In genomic region chr16:20468954-20469353, GRCh38 we compare ENCODE assay signal across 16 cellular contexts. TPM values are rescaled to one million over a fixed set of nuclear protein-coding genes. Genes with fewer than 3 reads are reported as not detected.
DNase-seq lines count a peak whose midpoint lies in the region; ATAC-seq, FAIRE-seq and TF ChIP-seq lines count a peak whose summit lies in the region.
"Not testable (repeated sequence)": the region's sequence is repeated elsewhere in the genome, so short reads cannot be mapped to it uniquely, and the experiment has no call there.
"Had no signal": no experiment of that assay in that cellular context is flagged by ENCODE, and none has a peak within 500 bp of the region (broad histone marks: within the 10 kb centered on the region; RNA-seq: fewer than 3 reads in every experiment).

No MANE protein-coding gene starts in this region.

- H3K9ac ChIP-seq in HCT116 (ENCODE audit: low read length); HepG2 (ENCODE audit: insufficient read depth, low read depth, low read length): not testable (repeated sequence)

- not testable (repeated sequence) for FAIRE-seq in A549 (lab: Jason Lieb, UNC); HepG2 (lab: Jason Lieb, UNC)
- FAIRE-seq in endometrium (lab: Jason Lieb, UNC) (peak; percentile 68), pancreas (lab: Jason Lieb, UNC) (peak; percentile 78)

- TF ChIP-seq EP300 in A549 (IDR thresholded peaks at IDR 0.05); Ishikawa (IDR thresholded peaks at IDR 0.05; ENCODE audit: borderline replicate concordance); HepG2 (IDR thresholded peaks at IDR 0.05; ENCODE audit: low read depth in 2 of 2, low read length in 2 of 2); HepG2 (CRISPR knock-in tag; IDR thresholded peaks at IDR 0.05; ENCODE audit: borderline replicate concordance): not testable (repeated sequence)

- not testable (repeated sequence) for H3K27ac ChIP-seq in A549; HCT116 (ENCODE audit: low read depth, low read length); HepG2 (ENCODE audit: extremely low read length, insufficient read depth, low read length); pancreas

- not testable (repeated sequence) for BruUV-seq in HCT116 (replicated peaks; lab: Mats Ljungman, UMichigan); HepG2 (replicated peaks; lab: Mats Ljungman, UMichigan)

- not testable (repeated sequence) for H3K4me3 ChIP-seq in A549; HCT116 (replicated peaks in 1 of 2; ENCODE audit: low read depth in 1 of 2, low read length in 2 of 2); HepG2 (replicated peaks in 1 of 3; ENCODE audit: insufficient read depth in 1 of 3, low read depth in 2 of 3, low read length in 3 of 3); pancreas

- in situ Hi-C loops in HepG2 (cut with HindIII; ENCODE audit: extremely low pct_ligation_motif_present, low pct_unique_long_range_greater_than_20kb) = not testable (repeated sequence)

- RAD21 ChIA-PET in HCT116 (lab: Charles Lee; ENCODE audit: low non-redundant PET in 1 of 2, low total read pairs in 2 of 2, uncharacterized antibody in 2 of 2, unreplicated experiment in 2 of 2) = not testable (repeated sequence)

- TF ChIP-seq POLR2A in A549 (IDR thresholded peaks at IDR 0.05; ENCODE audit: low read length); HCT116 (IDR thresholded peaks at IDR 0.05; ENCODE audit: borderline replicate concordance, extremely low read depth, insufficient read depth, insufficient read length); HepG2 (IDR thresholded peaks at IDR 0.05; ENCODE audit: insufficient read depth in 1 of 2, low read depth in 2 of 2, low read length in 2 of 2): not testable (repeated sequence)

- not testable (repeated sequence) for TF ChIP-seq CTCF in A549 (IDR thresholded peaks at IDR 0.05); HCT116 (IDR thresholded peaks at IDR 0.05 in 2 of 3, conservative IDR thresholded peaks at IDR 0.05 in 1 of 3; ENCODE audit: borderline replicate concordance in 1 of 3, insufficient read depth in 1 of 3, low read depth in 2 of 3, low read length in 2 of 3); HepG2 (CRISPR knock-in tag; IDR thresholded peaks at IDR 0.05); pancreas (IDR thresholded peaks at IDR 0.05)

- H2AFZ ChIP-seq in HCT116 (ENCODE audit: low read depth, low read length, poor library complexity, severe bottlenecking); HepG2 (ENCODE audit: low read length): not testable (repeated sequence)

- DNase-seq in A549 (ENCODE audit: low read depth in 1 of 2, low spot score in 1 of 2); HCT116 (ENCODE audit: low read depth, low spot score); activated T-helper 2 cell treated with anti-CD3 and anti-CD28 coated beads, Interferon-gamma antibody, Interleukin-2, Interleukin-4, amounts not matched to agents 10 μg/mL and 5 μg/mL and 100 μg/mL, durations not matched to agents 14 hours and 24 hours and 36 hours (ENCODE audit: low spot score); HepG2 (ENCODE audit: low spot score); pancreas: not testable (repeated sequence)

- H3K4me3 Mint-ChIP-seq in activated T-helper 2 cell treated with anti-CD3 and anti-CD28 coated beads, Interferon-gamma antibody, Interleukin-2, Interleukin-4, amounts not matched to agents 10 μg/mL and 5 μg/mL and 100 μg/mL, durations not matched to agents 14 hours and 24 hours and 36 hours (ENCODE audit: low read depth) = not testable (repeated sequence)

- ATAC-seq in A549, HCT116, HepG2, pancreas: not testable (repeated sequence)

- H4K20me1 ChIP-seq in HCT116 (ENCODE audit: insufficient read depth); HepG2 (ENCODE audit: insufficient read depth, low read length): not testable (repeated sequence)

- H3K4me1 ChIP-seq in A549; HCT116 (ENCODE audit: control insufficient read depth in 1 of 2, insufficient read depth in 2 of 2, low read length in 2 of 2); HepG2 (ENCODE audit: insufficient read depth, low read length); pancreas: not testable (repeated sequence)

- H3K9me2 ChIP-seq in HCT116 (ENCODE audit: insufficient read depth) = not testable (repeated sequence)

- not testable (repeated sequence) for H3K36me3 Mint-ChIP-seq in activated T-helper 2 cell treated with anti-CD3 and anti-CD28 coated beads, Interferon-gamma antibody, Interleukin-2, Interleukin-4, amounts not matched to agents 10 μg/mL and 5 μg/mL and 100 μg/mL, durations not matched to agents 14 hours and 24 hours and 36 hours (ENCODE audit: low read depth)

- H3K4me2 ChIP-seq in A549; HCT116 (ENCODE audit: low read length); HepG2 (ENCODE audit: low read depth, low read length): not testable (repeated sequence)

- H3K27me3 Mint-ChIP-seq in activated T-helper 2 cell treated with anti-CD3 and anti-CD28 coated beads, Interferon-gamma antibody, Interleukin-2, Interleukin-4, amounts not matched to agents 10 μg/mL and 5 μg/mL and 100 μg/mL, durations not matched to agents 14 hours and 24 hours and 36 hours (ENCODE audit: low read depth) = not testable (repeated sequence)

- H3K27ac Mint-ChIP-seq in activated T-helper 2 cell treated with anti-CD3 and anti-CD28 coated beads, Interferon-gamma antibody, Interleukin-2, Interleukin-4, amounts not matched to agents 10 μg/mL and 5 μg/mL and 100 μg/mL, durations not matched to agents 14 hours and 24 hours and 36 hours = peak overlapping the region; percentile 82

- H3K27me3 ChIP-seq in HCT116 (ENCODE audit: insufficient read depth, low read length); HepG2 (ENCODE audit: control insufficient read depth in 1 of 2, insufficient read depth in 2 of 2, low read length in 2 of 2); pancreas: not testable (repeated sequence)

- H3K36me3 ChIP-seq in HCT116 (ENCODE audit: control insufficient read depth in 1 of 2, insufficient read depth in 2 of 2, low read length in 2 of 2); HepG2 (replicated peaks in 1 of 2; ENCODE audit: control insufficient read depth in 1 of 2, insufficient read depth in 2 of 2, low read length in 2 of 2); pancreas: not testable (repeated sequence)

- not testable (repeated sequence) for TF ChIP-seq RAD21 in A549 (conservative IDR thresholded peaks at IDR 0.05 in 1 of 2, IDR thresholded peaks at IDR 0.05 in 1 of 2); HCT116 (IDR thresholded peaks at IDR 0.05; ENCODE audit: low read depth); Ishikawa (IDR thresholded peaks at IDR 0.05; ENCODE audit: low read depth); HepG2 (CRISPR knock-in tag; IDR thresholded peaks at IDR 0.05)

- CTCF ChIA-PET in A549 (lab: Yijun Ruan, JAX); HCT116 (lab: Charles Lee); HepG2 (lab: Yijun Ruan, JAX; ENCODE audit: low intra/inter-chr PET ratio, low total read pairs): not testable (repeated sequence)

- H3K9me3 Mint-ChIP-seq in activated T-helper 2 cell treated with anti-CD3 and anti-CD28 coated beads, Interferon-gamma antibody, Interleukin-2, Interleukin-4, amounts not matched to agents 10 μg/mL and 5 μg/mL and 100 μg/mL, durations not matched to agents 14 hours and 24 hours and 36 hours = not testable (repeated sequence)

- intact Hi-C loops in HCT116 (cut with micrococcal nuclease); activated T-helper 2 cell treated with anti-CD3 and anti-CD28 coated beads, Interferon-gamma antibody, Interleukin-2, Interleukin-4, amounts not matched to agents 10 μg/mL and 5 μg/mL and 100 μg/mL, durations not matched to agents 14 hours and 24 hours and 36 hours (cut with micrococcal nuclease); HepG2 (cut with micrococcal nuclease; ENCODE audit: unreplicated experiment); pancreas (cut with DNase I): not testable (repeated sequence)

- H3K4me1 Mint-ChIP-seq in activated T-helper 2 cell treated with anti-CD3 and anti-CD28 coated beads, Interferon-gamma antibody, Interleukin-2, Interleukin-4, amounts not matched to agents 10 μg/mL and 5 μg/mL and 100 μg/mL, durations not matched to agents 14 hours and 24 hours and 36 hours (ENCODE audit: low read depth) = not testable (repeated sequence)

- H3K9me3 ChIP-seq in A549; HCT116 (ENCODE audit: control insufficient read depth in 1 of 2, insufficient read depth in 1 of 2, low read depth in 1 of 2, low read length in 2 of 2); pancreas: not testable (repeated sequence)
- peaks cover 18% of the 10 kb centered on the region for H3K9me3 ChIP-seq in HepG2 (ENCODE audit: low read length)

- H3K79me2 ChIP-seq in HCT116 (ENCODE audit: insufficient read depth, low read length); HepG2 (ENCODE audit: insufficient read depth, low read length): not testable (repeated sequence)

- POLR2A ChIA-PET in A549 (lab: Yijun Ruan, JAX); HCT116 (lab: Charles Lee); HepG2 (lab: Yijun Ruan, JAX): not testable (repeated sequence)

RNA-seq across cellular contexts. Expression of gene ACSM2A, which starts 17.6 kb away (rescaled TPM):
- polyA plus RNA-seq in A549 (2011; rRNA removed) = not detected in 2 replicates
- polyA plus RNA-seq in A549 (2012; cell fraction: cytosol; rRNA removed) = not detected in 2 replicates
- polyA plus RNA-seq in A549 (2012; cell fraction: nucleus; rRNA removed) = not detected in 2 replicates
- polyA plus RNA-seq in A549 (2017; fragmentation: RNase III; extraction: RNeasy Plus Mini Kit Qiagen cat#74134 plus additional on column Dnase treatment) = not detected in 3 replicates
- not detected in 2 replicates for polyA minus RNA-seq in A549 (2011; rRNA and poly(A)+ RNA removed)
- total RNA-seq in HCT116 (2021; ENCODE audit: unreplicated experiment) = not detected
- polyA plus RNA-seq in HCT116 (2012) = not detected in 2 replicates
- total RNA-seq in activated T-helper 2 cell treated with anti-CD3 and anti-CD28 coated beads, Interferon-gamma antibody, Interleukin-2, Interleukin-4, amounts not matched to agents 10 μg/mL and 5 μg/mL and 100 μg/mL, durations not matched to agents 14 hours and 24 hours and 36 hours = 3.8 and 4.6 TPM in 2 replicates
- 10.6 and 16.3 TPM in 2 replicates for total RNA-seq in HepG2 (2016; rRNA removed; fragmentation: Illumina TruSeq; extraction: Trizol)
- 2.9 and 3.1 TPM in 2 replicates for total RNA-seq in HepG2 (2016; cell fraction: cytosol; rRNA removed; fragmentation: Illumina TruSeq; extraction: Trizol; ENCODE audit: low read depth)
- 11.7 and 15.3 TPM in 2 replicates for total RNA-seq in HepG2 (2016; cell fraction: insoluble cytoplasmic fraction; rRNA removed; fragmentation: Illumina TruSeq; extraction: Trizol)
- 4.0 and 5.9 TPM in 2 replicates for total RNA-seq in HepG2 (2016; cell fraction: membrane; rRNA removed; fragmentation: Illumina TruSeq; extraction: Trizol)
- total RNA-seq in HepG2 (2016; cell fraction: nucleus; rRNA removed; fragmentation: Illumina TruSeq; extraction: Trizol) = 28.0 and 30.1 TPM in 2 replicates
- polyA plus RNA-seq in HepG2 (2011; rRNA removed) = 11.4 and 20.8 TPM in 2 replicates
- 5.3 and 12.2 TPM in 2 replicates for polyA plus RNA-seq in HepG2 (2011; cell fraction: cytosol; rRNA removed)
- polyA plus RNA-seq in HepG2 (2011; cell fraction: nucleus; rRNA removed) = 20.1 and 45.8 TPM in 2 replicates
- polyA plus RNA-seq in HepG2 (2012) = 30.0 and 36.4 TPM in 2 replicates
- 2.7 and 3.5 TPM in 2 replicates for polyA plus RNA-seq in HepG2 (2016; cell fraction: cytosol; fragmentation: Illumina TruSeq; extraction: Trizol; ENCODE audit: low read depth)
- 8.6 and 9.3 TPM in 2 replicates for polyA plus RNA-seq in HepG2 (2016; cell fraction: insoluble cytoplasmic fraction; fragmentation: Illumina TruSeq; extraction: Trizol; ENCODE audit: low read depth)
- polyA plus RNA-seq in HepG2 (2016; cell fraction: membrane; fragmentation: Illumina TruSeq; extraction: Trizol; ENCODE audit: low read depth) = 4.8 and 5.5 TPM in 2 replicates
- 37.9 and 41.5 TPM in 2 replicates for polyA plus RNA-seq in HepG2 (2016; cell fraction: nucleus; fragmentation: Illumina TruSeq; extraction: Trizol; ENCODE audit: insufficient read depth, low read depth)
- 3.7 TPM in 1 of 2 replicates, not detected in the other for polyA minus RNA-seq in HepG2 (2011; rRNA and poly(A)+ RNA removed; ENCODE audit: low replicate concordance)
- polyA minus RNA-seq in HepG2 (2011; cell fraction: cytosol; rRNA and poly(A)+ RNA removed) = 3.5 and 4.2 TPM in 2 replicates
- polyA minus RNA-seq in HepG2 (2011; cell fraction: nucleus; rRNA and poly(A)+ RNA removed) = 39.3 and 73.2 TPM in 2 replicates
- under 1 TPM in 1 of 6 donors, not detected in 5; 0.28 TPM for total RNA-seq in pancreas
- under 1 TPM in 1 of 2 donors, not detected in 1; 0.56 TPM for polyA plus RNA-seq in pancreas
- total RNA-seq: A172; A673; CD4-positive, alpha-beta memory T cell; CD4-positive, CD25-positive, alpha-beta regulatory T cell; CD8-positive, alpha-beta memory T cell; Daoy; G401 had no signal
- polyA plus RNA-seq: AG04450; CD14-positive monocyte; CD4-positive, alpha-beta memory T cell; CD4-positive, CD25-positive, alpha-beta regulatory T cell; CD8-positive, alpha-beta memory T cell had no signal

RNA-seq across cellular contexts. Expression of gene ACSM5, which starts 59.6 kb away (rescaled TPM):
- polyA plus RNA-seq in A549 (2011; rRNA removed) (not detected in 2 replicates), A549 (2017; fragmentation: RNase III; extraction: RNeasy Plus Mini Kit Qiagen cat#74134 plus additional on column Dnase treatment) (not detected in 3 replicates), HepG2 (2011; rRNA removed) (15.0 and 21.0 TPM in 2 replicates), pancreas (1 to 10 TPM; 1.0 to 1.3 TPM)
- polyA plus RNA-seq in A549 (2012; cell fraction: cytosol; rRNA removed) = not detected in 2 replicates
- polyA plus RNA-seq in A549 (2012; cell fraction: nucleus; rRNA removed) = not detected in 2 replicates
- polyA minus RNA-seq in A549 (2011; rRNA and poly(A)+ RNA removed) = not detected in 2 replicates
- total RNA-seq in HCT116 (2021; ENCODE audit: unreplicated experiment) (not detected), HepG2 (2016; rRNA removed; fragmentation: Illumina TruSeq; extraction: Trizol) (9.1 and 11.1 TPM in 2 replicates), pancreas (1 to 10 TPM in 1 of 6 donors, under 1 TPM in 5; 0.25 to 1.0 (median 0.68) TPM)
- polyA plus RNA-seq in HCT116 (2012) = not detected in 2 replicates
- total RNA-seq in activated T-helper 2 cell treated with anti-CD3 and anti-CD28 coated beads, Interferon-gamma antibody, Interleukin-2, Interleukin-4, amounts not matched to agents 10 μg/mL and 5 μg/mL and 100 μg/mL, durations not matched to agents 14 hours and 24 hours and 36 hours = not detected in 2 replicates
- total RNA-seq in HepG2 (2016; cell fraction: cytosol; rRNA removed; fragmentation: Illumina TruSeq; extraction: Trizol; ENCODE audit: low read depth) = 1.5 and 2.0 TPM in 2 replicates
- total RNA-seq in HepG2 (2016; cell fraction: insoluble cytoplasmic fraction; rRNA removed; fragmentation: Illumina TruSeq; extraction: Trizol) = 9.2 and 10.1 TPM in 2 replicates
- total RNA-seq in HepG2 (2016; cell fraction: membrane; rRNA removed; fragmentation: Illumina TruSeq; extraction: Trizol) = 2.9 and 3.0 TPM in 2 replicates
- 5.0 and 5.8 TPM in 2 replicates for total RNA-seq in HepG2 (2016; cell fraction: nucleus; rRNA removed; fragmentation: Illumina TruSeq; extraction: Trizol)
- 10.9 and 16.3 TPM in 2 replicates for polyA plus RNA-seq in HepG2 (2011; cell fraction: cytosol; rRNA removed)
- polyA plus RNA-seq in HepG2 (2011; cell fraction: nucleus; rRNA removed) = 25.0 and 31.6 TPM in 2 replicates
- polyA plus RNA-seq in HepG2 (2012) = 12.0 and 19.6 TPM in 2 replicates
- polyA plus RNA-seq in HepG2 (2016; cell fraction: cytosol; fragmentation: Illumina TruSeq; extraction: Trizol; ENCODE audit: low read depth) = 0.52 and 0.78 TPM in 2 replicates
- polyA plus RNA-seq in HepG2 (2016; cell fraction: insoluble cytoplasmic fraction; fragmentation: Illumina TruSeq; extraction: Trizol; ENCODE audit: low read depth) = 7.3 and 9.9 TPM in 2 replicates
- polyA plus RNA-seq in HepG2 (2016; cell fraction: membrane; fragmentation: Illumina TruSeq; extraction: Trizol; ENCODE audit: low read depth) = 1.1 and 1.3 TPM in 2 replicates
- polyA plus RNA-seq in HepG2 (2016; cell fraction: nucleus; fragmentation: Illumina TruSeq; extraction: Trizol; ENCODE audit: insufficient read depth, low read depth) = 9.9 and 11.0 TPM in 2 replicates
- polyA minus RNA-seq in HepG2 (2011; rRNA and poly(A)+ RNA removed; ENCODE audit: low replicate concordance) = 17.5 TPM in 1 of 2 replicates, not detected in the other
- polyA minus RNA-seq in HepG2 (2011; cell fraction: cytosol; rRNA and poly(A)+ RNA removed) = 5.7 and 7.6 TPM in 2 replicates
- 17.1 and 30.2 TPM in 2 replicates for polyA minus RNA-seq in HepG2 (2011; cell fraction: nucleus; rRNA and poly(A)+ RNA removed)
- total RNA-seq: A172; A673; CD4-positive, alpha-beta memory T cell; CD4-positive, CD25-positive, alpha-beta regulatory T cell; CD8-positive, alpha-beta memory T cell; G401 had no signal
- polyA plus RNA-seq: AG04450; CD4-positive, alpha-beta memory T cell; CD4-positive, CD25-positive, alpha-beta regulatory T cell; CD8-positive, alpha-beta memory T cell had no signal
